In genomic region chr20:18506744-18507143, GRCh38 we compare ENCODE assay signal across 1 cellular context.
TF ChIP-seq lines count a peak whose summit lies in the region.

No MANE protein-coding gene starts in this region.

TF ChIP-seq in SK-N-SH treated with all-trans-retinoic acid at 6 μM for 48 hours, 23 proteins besides CTCF, POLR2A, EP300 and RAD21 (continued from another document):
- TF ChIP-seq PATZ1 (CRISPR knock-in tag; IDR thresholded peaks at IDR 0.05; ENCODE audit: borderline replicate concordance) (no peak), PPARA (CRISPR knock-in tag; IDR thresholded peaks at IDR 0.05; ENCODE audit: borderline replicate concordance) (no peak), TSHZ2 (CRISPR knock-in tag; IDR thresholded peaks at IDR 0.05) (no peak), ZFP3 (CRISPR knock-in tag; IDR thresholded peaks at IDR 0.05) (no peak)
TF ChIP-seq in SK-N-SH treated with all-trans-retinoic acid at 6 μM for 48 hours: peak in this region for 0.
